13 cellular contexts compared by ENCODE assay signal in genomic region chrX:85977218-85977617, GRCh38.
DNase-seq lines count a peak whose midpoint lies in the region; ATAC-seq and TF ChIP-seq lines count a peak whose summit lies in the region.
"Had no signal": no experiment of that assay in that cellular context is flagged by ENCODE, and none has a peak within 500 bp of the region (broad histone marks: within the 10 kb centered on the region; RNA-seq: fewer than 3 reads in every experiment).

No MANE protein-coding gene starts in this region.

- 73% methylated on average over 3 of the region's 3 CpGs for WGBS in smooth muscle cell (ENCODE audit: low lambda C conversion rate)

- H3K4me3 Mint-ChIP-seq in CD4-positive, alpha-beta T cell: no peak overlapping the region
- H3K4me3 Mint-ChIP-seq in activated T-cell treated with anti-CD3 and anti-CD28 coated beads, Interleukin-2, amount 50 U/mL, for 72 hours: no peak overlapping the region
- H3K4me3 Mint-ChIP-seq: neural crest cell had no signal

- H3K27ac ChIP-seq in OCI-LY7 (ENCODE audit: low read depth, low read length, poor library complexity, severe bottlenecking): peak overlapping the region; percentile 28
- H3K27ac ChIP-seq in CD4-positive, alpha-beta T cell (ENCODE audit: low read depth, low read length): no peak overlapping the region
- no peak overlapping the region for H3K27ac ChIP-seq in smooth muscle cell (ENCODE audit: low read depth)
- H3K27ac ChIP-seq: BLaER1, gastroesophageal sphincter had no signal

- H3K9ac ChIP-seq in smooth muscle cell (ENCODE audit: low read depth): no peak overlapping the region
- H3K9ac ChIP-seq: BLaER1 had no signal

- no peaks in the 10 kb centered on the region for H3K4me1 Mint-ChIP-seq in CD4-positive, alpha-beta T cell (ENCODE audit: low read depth)
- no peaks in the 10 kb centered on the region for H3K4me1 Mint-ChIP-seq in activated T-cell treated with anti-CD3 and anti-CD28 coated beads, Interleukin-2, amount 50 U/mL, for 72 hours (ENCODE audit: low read depth)
- H3K4me1 Mint-ChIP-seq: neural crest cell had no signal

- peak; percentile 82 for ATAC-seq in GM18858 (IDR thresholded peaks at IDR 0.05; ENCODE audit: unreplicated experiment)
- ATAC-seq in GM21526 (IDR thresholded peaks at IDR 0.05; ENCODE audit: low FRiP score, unreplicated experiment): peak; percentile 82
- peak; percentile 76 for ATAC-seq in HG03064 (IDR thresholded peaks at IDR 0.05; ENCODE audit: low read depth, unreplicated experiment)
- ATAC-seq in CD4-positive, alpha-beta T cell (ENCODE audit: poor library complexity): no peak
- no peak for ATAC-seq in activated T-cell treated with anti-CD3 and anti-CD28 coated beads, Interleukin-2, amount 50 U/mL, for 72 hours (replicated peaks in 1 of 2)
- ATAC-seq: gastroesophageal sphincter had no signal

- no peaks in the 10 kb centered on the region for H3F3A ChIP-seq in smooth muscle cell (ENCODE audit: low read depth)

- BruUV-seq in OCI-LY7 (replicated peaks; lab: Mats Ljungman, UMichigan): no TSS peak

- no peaks in the 10 kb centered on the region for H4K20me1 ChIP-seq in OCI-LY7 (ENCODE audit: insufficient read depth, low read length)
- no peaks in the 10 kb centered on the region for H4K20me1 ChIP-seq in smooth muscle cell (ENCODE audit: low read depth)
- H4K20me1 ChIP-seq: BLaER1 had no signal

- no peak overlapping the region for H3K27ac Mint-ChIP-seq in CD4-positive, alpha-beta T cell
- H3K27ac Mint-ChIP-seq in activated T-cell treated with anti-CD3 and anti-CD28 coated beads, Interleukin-2, amount 50 U/mL, for 72 hours: no peak overlapping the region

- H3K4me3 ChIP-seq in OCI-LY7 (ENCODE audit: low read depth, low read length, poor library complexity, severe bottlenecking): no peak overlapping the region
- H3K4me3 ChIP-seq in smooth muscle cell: no peak overlapping the region
- H3K4me3 ChIP-seq: BLaER1, gastroesophageal sphincter had no signal

- DNase-seq in OCI-LY7 (ENCODE audit: low spot score): peak; percentile 4
- no peak for DNase-seq in CD4-positive, alpha-beta T cell
- DNase-seq in epidermal melanocyte (ENCODE audit: insufficient read length, low spot score): no peak
- DNase-seq in smooth muscle cell (lab: John Stamatoyannopoulos, UW; ENCODE audit: unreplicated experiment): no peak
- no peak for DNase-seq in activated T-cell treated with anti-CD3 and anti-CD28 coated beads, Interleukin-2, amount 50 U/mL, for 72 hours
- DNase-seq: activated CD8-positive, alpha-beta memory T cell treated with anti-CD3 and anti-CD28 coated beads, Interleukin-2, amount 50 U/mL, for 4 hours; small intestine had no signal

- H3K36me3 ChIP-seq in OCI-LY7 (ENCODE audit: insufficient read depth, low read length) (peaks cover 24% of the 10 kb centered on the region), smooth muscle cell (ENCODE audit: low read depth) (no peaks in the 10 kb centered on the region)

- H2AFZ ChIP-seq in OCI-LY7 (ENCODE audit: low read length) (no peak overlapping the region), smooth muscle cell (ENCODE audit: low read depth) (no peak overlapping the region)

- H3K9me3 ChIP-seq in OCI-LY7 (ENCODE audit: low read length): no peaks in the 10 kb centered on the region
- no peaks in the 10 kb centered on the region for H3K9me3 ChIP-seq in CD4-positive, alpha-beta T cell (ENCODE audit: control insufficient read depth, low read length)
- no peaks in the 10 kb centered on the region for H3K9me3 ChIP-seq in smooth muscle cell (replicated peaks; ENCODE audit: low read depth)
- H3K9me3 ChIP-seq: gastroesophageal sphincter had no signal

- TF ChIP-seq CTCF in OCI-LY7 (conservative IDR thresholded peaks at IDR 0.05; ENCODE audit: low read length): no peak
- no peak for TF ChIP-seq CTCF in CD4-positive, alpha-beta T cell (IDR thresholded peaks at IDR 0.05)
- no peak for TF ChIP-seq CTCF in smooth muscle cell (IDR thresholded peaks at IDR 0.05; ENCODE audit: borderline replicate concordance, insufficient read depth, poor library complexity, severe bottlenecking)

- no peaks in the 10 kb centered on the region for H3K9me2 ChIP-seq in OCI-LY7 (ENCODE audit: insufficient read depth, low read length)

- no peaks in the 10 kb centered on the region for H3K9me3 Mint-ChIP-seq in CD4-positive, alpha-beta T cell
- H3K9me3 Mint-ChIP-seq in activated T-cell treated with anti-CD3 and anti-CD28 coated beads, Interleukin-2, amount 50 U/mL, for 72 hours: no peaks in the 10 kb centered on the region

- peaks cover 62% of the 10 kb centered on the region for H3K36me3 Mint-ChIP-seq in CD4-positive, alpha-beta T cell (ENCODE audit: low read depth)
- peaks cover 4 to 13% of the 10 kb centered on the region in 2 donors for H3K36me3 Mint-ChIP-seq in activated T-cell treated with anti-CD3 and anti-CD28 coated beads, Interleukin-2, amount 50 U/mL, for 72 hours (ENCODE audit: insufficient read depth in 2 of 2)

- H3K27me3 Mint-ChIP-seq in CD4-positive, alpha-beta T cell: no peaks in the 10 kb centered on the region
- H3K27me3 Mint-ChIP-seq in activated T-cell treated with anti-CD3 and anti-CD28 coated beads, Interleukin-2, amount 50 U/mL, for 72 hours (ENCODE audit: low read depth): no peaks in the 10 kb centered on the region

- CTCF ChIA-PET in OCI-LY7 (lab: Charles Lee; ENCODE audit: unreplicated experiment): no interaction called here
- CTCF ChIA-PET in CD4-positive, alpha-beta T cell (lab: Charles Lee): no interaction called here

- H3K79me2 ChIP-seq in OCI-LY7 (ENCODE audit: insufficient read depth, low read depth, low read length): no peaks in the 10 kb centered on the region
- no peaks in the 10 kb centered on the region for H3K79me2 ChIP-seq in smooth muscle cell (ENCODE audit: low read depth)

- H3K4me2 ChIP-seq in OCI-LY7 (ENCODE audit: low read length) (no peak overlapping the region), smooth muscle cell (no peak overlapping the region)
- H3K4me2 ChIP-seq: BLaER1 had no signal

- intact Hi-C loops in OCI-LY7 (cut with micrococcal nuclease; ENCODE audit: unreplicated experiment): no loop called here
- intact Hi-C loops in CD4-positive, alpha-beta T cell (cut with DNase I, micrococcal nuclease): no loop called here

- no peaks in the 10 kb centered on the region for H3K27me3 ChIP-seq in CD4-positive, alpha-beta T cell (ENCODE audit: control insufficient read depth, insufficient read depth, low read length)
- no peaks in the 10 kb centered on the region for H3K27me3 ChIP-seq in smooth muscle cell (ENCODE audit: low read depth)
- H3K27me3 ChIP-seq: gastroesophageal sphincter had no signal

- POLR2A ChIA-PET in OCI-LY7 (lab: Charles Lee): no interaction called here
- POLR2A ChIA-PET in CD4-positive, alpha-beta T cell (lab: Charles Lee): no interaction called here

- H3K4me1 ChIP-seq in OCI-LY7 (ENCODE audit: insufficient read depth, low read length, poor library complexity, severe bottlenecking) (peaks cover 12% of the 10 kb centered on the region), smooth muscle cell (ENCODE audit: low read depth) (no peaks in the 10 kb centered on the region)
- H3K4me1 ChIP-seq: BLaER1, gastroesophageal sphincter had no signal

Comparison
In these comparisons a context has a peak if more than half of its experiments do, and no peak if none do; other contexts are left out.
1. ATAC-seq: peak in GM18858 (single experiment), GM21526 (single experiment) and HG03064 (single experiment); none in CD4-positive, alpha-beta T cell (single experiment) and activated T-cell treated with anti-CD3 and anti-CD28 coated beads, Interleukin-2, amount 50 U/mL, for 72 hours (0 of 2).